Comparison of ENCODE assay signal across 8 cellular contexts in genomic region chr6:157274471-157275226, GRCh38. TPM values are rescaled to one million over a fixed set of nuclear protein-coding genes. Genes with fewer than 3 reads are reported as not detected.
DNase-seq lines count a peak whose midpoint lies in the region; ATAC-seq and TF ChIP-seq lines count a peak whose summit lies in the region.

No MANE protein-coding gene starts in this region.

- peaks cover 2% of the 10 kb centered on the region for H3K27me3 Mint-ChIP-seq in activated CD4-positive, alpha-beta memory T cell treated with anti-CD3 and anti-CD28 coated beads, Interleukin-2, amount 10 ng/mL, durations not matched to agents 7 days and 5 days

- no peaks in the 10 kb centered on the region for H3K9me3 ChIP-seq in BE2C

- H3K36me3 ChIP-seq in BE2C = no peaks in the 10 kb centered on the region

- peak overlapping the region; percentile 79 for H3K27ac Mint-ChIP-seq in activated CD4-positive, alpha-beta memory T cell treated with anti-CD3 and anti-CD28 coated beads, Interleukin-2, amount 10 ng/mL, durations not matched to agents 7 days and 5 days

- ATAC-seq in HG03378 (IDR thresholded peaks at IDR 0.05; ENCODE audit: unreplicated experiment) = peak; percentile 70

- no peaks in the 10 kb centered on the region for H3K27me3 ChIP-seq in BE2C

- POLR2A ChIA-PET in activated CD4-positive, alpha-beta memory T cell treated with anti-CD3 and anti-CD28 coated beads, Interleukin-2, amount 10 ng/mL, durations not matched to agents 7 days and 5 days (lab: Charles Lee) = interaction anchor here (0.7 to 2.3 kb wide), 16 partner anchors 11 to 490 kb away, joined by 3 to 7 read pairs (median 4); partner anchors contain the start of gene TMEM242

- H3K4me3 Mint-ChIP-seq in activated CD4-positive, alpha-beta memory T cell treated with anti-CD3 and anti-CD28 coated beads, Interleukin-2, amount 10 ng/mL, durations not matched to agents 7 days and 5 days = peak overlapping the region; percentile 83

- peaks cover 15% of the 10 kb centered on the region for H3K4me1 Mint-ChIP-seq in activated CD4-positive, alpha-beta memory T cell treated with anti-CD3 and anti-CD28 coated beads, Interleukin-2, amount 10 ng/mL, durations not matched to agents 7 days and 5 days

- DNase-seq in BE2C = peak; percentile 87
- peak; percentile 89 for DNase-seq in GM19238 (ENCODE audit: insufficient read length, low spot score)
- DNase-seq in NCI-H526 treated with DMSO at 0.1 percent for 48 hours (lab: John Stamatoyannopoulos, UW) = peak; percentile 61
- DNase-seq in activated CD4-positive, alpha-beta memory T cell treated with anti-CD3 and anti-CD28 coated beads, Interleukin-2, amount 10 ng/mL, durations not matched to agents 7 days and 5 days = peak; percentile 87
- DNase-seq in ecto neural progenitor cell (ENCODE audit: low spot score) = peak; percentile 90
- DNase-seq in lung microvascular endothelial cell (ENCODE audit: low read depth in 2 of 2) = peak; percentile 73 to 83
- peak; percentile 57 to 80 (median 67) for DNase-seq in stimulated activated CD4-positive, alpha-beta T cell treated with anti-CD3 and anti-CD28 coated beads, TNF-alpha, amount 100 ng/mL, for 48 hours (ENCODE audit: low read depth in 3 of 3)

- H3K9me3 Mint-ChIP-seq in activated CD4-positive, alpha-beta memory T cell treated with anti-CD3 and anti-CD28 coated beads, Interleukin-2, amount 10 ng/mL, durations not matched to agents 7 days and 5 days = peaks cover 11% of the 10 kb centered on the region

- peak overlapping the region; percentile 72 for H3K4me3 ChIP-seq in BE2C (ENCODE audit: low read depth, low read length)

- peaks cover 4% of the 10 kb centered on the region; the same call in 1 of the 2 replicates for H3K4me1 ChIP-seq in BE2C

- CTCF ChIA-PET in activated CD4-positive, alpha-beta memory T cell treated with anti-CD3 and anti-CD28 coated beads, Interleukin-2, amount 10 ng/mL, durations not matched to agents 7 days and 5 days (lab: Charles Lee) = interaction anchor here (0.6 to 2.2 kb wide), 16 partner anchors 10 to 588 kb away, joined by 3 to 7 read pairs (median 4); no protein-coding TSS in a partner anchor

- peak; percentile 31; the same call in 1 of the 2 replicates for TF ChIP-seq CTCF in BE2C (IDR thresholded peaks at IDR 0.05; ENCODE audit: low read depth, low read length)

- peaks cover 4% of the 10 kb centered on the region for H3K36me3 Mint-ChIP-seq in activated CD4-positive, alpha-beta memory T cell treated with anti-CD3 and anti-CD28 coated beads, Interleukin-2, amount 10 ng/mL, durations not matched to agents 7 days and 5 days (ENCODE audit: low read depth)

RNA-seq across cellular contexts. Expression of gene TMEM242, which starts 48.7 kb away (rescaled TPM):
- 13.0 TPM for polyA plus RNA-seq in BE2C (2012; ENCODE audit: insufficient read depth, insufficient read length, low read depth)
- total RNA-seq in activated CD4-positive, alpha-beta memory T cell treated with anti-CD3 and anti-CD28 coated beads, Interleukin-2, amount 10 ng/mL, durations not matched to agents 7 days and 5 days = 10 to 100 TPM; 10.1 to 10.8 TPM
- 5.0 and 5.2 TPM in 2 replicates for total RNA-seq in lung microvascular endothelial cell

Comparison
In these comparisons a context has a peak if more than half of its experiments do, and no peak if none do; other contexts are left out.
1. Peak in every context shown above with its lines: DNase-seq, ATAC-seq and H3K4me3 ChIP-seq.